In genomic region chr3:69013256-69014021, GRCh38 we compare ENCODE assay signal across 1 cellular context.
TF ChIP-seq lines count a peak whose summit lies in the region.

Gene EOGT, minus strand, starts transcription at chr3:69013684. Its CDS starts 3,838 bp downstream, at chr3:69009846.

TF ChIP-seq in HEK293, 187 proteins besides CTCF, POLR2A, EP300 and RAD21 (continued from another document):
- TF ChIP-seq BCL6B (tag by site-specific recombination; IDR thresholded peaks at IDR 0.05), result no peak
- no peak for TF ChIP-seq ZNF544 (tag by site-specific recombination; IDR thresholded peaks at IDR 0.05)
- TF ChIP-seq ZFP69B (tag by site-specific recombination; IDR thresholded peaks at IDR 0.05), result peak; percentile 60; the same call in 1 of the 2 replicates
- no peak; the same call in 1 of the 2 replicates for TF ChIP-seq WT1 (tag by site-specific recombination; IDR thresholded peaks at IDR 0.05)
- TF ChIP-seq ZSCAN30 (tag by site-specific recombination; IDR thresholded peaks at IDR 0.05), result peak; percentile 82
- no peak for TF ChIP-seq ZNF18 (tag by site-specific recombination; IDR thresholded peaks at IDR 0.05)
- TF ChIP-seq ZNF19 (tag by site-specific recombination; IDR thresholded peaks at IDR 0.05; ENCODE audit: low read depth), result no peak
- TF ChIP-seq GLIS1 (tag by site-specific recombination; IDR thresholded peaks at IDR 0.05), result peak; percentile 62
- TF ChIP-seq TRIM28 (IDR thresholded peaks at IDR 0.05; ENCODE audit: borderline replicate concordance, low read length), result peak; percentile 60
- TF ChIP-seq ZBTB17 (tag by site-specific recombination; IDR thresholded peaks at IDR 0.05), result 0 out of 2 replicates have a peak, but pooled peaks have one; percentile 34
- TF ChIP-seq ZNF670 (tag by site-specific recombination; IDR thresholded peaks at IDR 0.05; ENCODE audit: low read depth), result no peak
- peak; percentile 56; the same call in 1 of the 2 replicates for TF ChIP-seq SP3 (tag by site-specific recombination; IDR thresholded peaks at IDR 0.05)
- TF ChIP-seq ZNF48 (tag by site-specific recombination; IDR thresholded peaks at IDR 0.05), result no peak
- no peak for TF ChIP-seq RBAK (tag by site-specific recombination; IDR thresholded peaks at IDR 0.05)
- peak; percentile 71 for TF ChIP-seq ZNF610 (tag by site-specific recombination; IDR thresholded peaks at IDR 0.05; ENCODE audit: borderline replicate concordance)
- peak; percentile 48; the same call in 1 of the 2 replicates for TF ChIP-seq ZNF501 (tag by site-specific recombination; IDR thresholded peaks at IDR 0.05)
- TF ChIP-seq EGR2 (tag by site-specific recombination; IDR thresholded peaks at IDR 0.05; ENCODE audit: low read depth), result peak; percentile 93
- TF ChIP-seq ZNF221 (tag by site-specific recombination; IDR thresholded peaks at IDR 0.05; ENCODE audit: borderline replicate concordance), result no peak
- TF ChIP-seq ZBTB1 (tag by site-specific recombination; IDR thresholded peaks at IDR 0.05), result no peak
- TF ChIP-seq ZNF626 (tag by site-specific recombination; IDR thresholded peaks at IDR 0.05), result no peak
- no peak for TF ChIP-seq ZSCAN5A (tag by site-specific recombination; IDR thresholded peaks at IDR 0.05)
- TF ChIP-seq ZXDB (tag by site-specific recombination; IDR thresholded peaks at IDR 0.05), result peak; percentile 68
- TF ChIP-seq ZNF211 (tag by site-specific recombination; IDR thresholded peaks at IDR 0.05; ENCODE audit: low read depth), result no peak
- no peak for TF ChIP-seq ZNF132 (tag by site-specific recombination; IDR thresholded peaks at IDR 0.05; ENCODE audit: borderline replicate concordance)
- no peak for TF ChIP-seq ZNF366 (tag by site-specific recombination; conservative IDR thresholded peaks at IDR 0.05)
- no peak for TF ChIP-seq KLF10 (tag by site-specific recombination; IDR thresholded peaks at IDR 0.05)
- TF ChIP-seq ZNF239 (tag by site-specific recombination; IDR thresholded peaks at IDR 0.05), result no peak
- peak; percentile 39; the same call in 1 of the 2 replicates for TF ChIP-seq ZNF777 (tag by site-specific recombination; IDR thresholded peaks at IDR 0.05; ENCODE audit: borderline replicate concordance)
- TF ChIP-seq SP2 (tag by site-specific recombination; IDR thresholded peaks at IDR 0.05), result peak; percentile 65
- no peak for TF ChIP-seq ZNF571 (tag by site-specific recombination; IDR thresholded peaks at IDR 0.05)
- no peak for TF ChIP-seq ZNF639 (tag by site-specific recombination; IDR thresholded peaks at IDR 0.05)
- TF ChIP-seq KLF7 (tag by site-specific recombination; IDR thresholded peaks at IDR 0.05; ENCODE audit: borderline replicate concordance), result no peak
- no peak for TF ChIP-seq BCL11A (tag by site-specific recombination; IDR thresholded peaks at IDR 0.05; ENCODE audit: low read depth)
- TF ChIP-seq PRDM6 (tag by site-specific recombination; IDR thresholded peaks at IDR 0.05), result no peak
- TF ChIP-seq PRDM2 (tag by site-specific recombination; IDR thresholded peaks at IDR 0.05; ENCODE audit: borderline replicate concordance), result no peak
- no peak for TF ChIP-seq ZNF404 (tag by site-specific recombination; IDR thresholded peaks at IDR 0.05)
- 0 out of 2 replicates have a peak, but pooled peaks have one; percentile 46 for TF ChIP-seq KLF16 (tag by site-specific recombination; IDR thresholded peaks at IDR 0.05)
- TF ChIP-seq ZNF362 (tag by site-specific recombination; IDR thresholded peaks at IDR 0.05), result no peak
- no peak for TF ChIP-seq ZNF837 (tag by site-specific recombination; IDR thresholded peaks at IDR 0.05)
- no peak for TF ChIP-seq ZBTB49 (tag by site-specific recombination; IDR thresholded peaks at IDR 0.05; ENCODE audit: low read depth)
- no peak for TF ChIP-seq MZF1 (tag by site-specific recombination; IDR thresholded peaks at IDR 0.05; ENCODE audit: borderline replicate concordance)
